In the genomic region with DNA sequence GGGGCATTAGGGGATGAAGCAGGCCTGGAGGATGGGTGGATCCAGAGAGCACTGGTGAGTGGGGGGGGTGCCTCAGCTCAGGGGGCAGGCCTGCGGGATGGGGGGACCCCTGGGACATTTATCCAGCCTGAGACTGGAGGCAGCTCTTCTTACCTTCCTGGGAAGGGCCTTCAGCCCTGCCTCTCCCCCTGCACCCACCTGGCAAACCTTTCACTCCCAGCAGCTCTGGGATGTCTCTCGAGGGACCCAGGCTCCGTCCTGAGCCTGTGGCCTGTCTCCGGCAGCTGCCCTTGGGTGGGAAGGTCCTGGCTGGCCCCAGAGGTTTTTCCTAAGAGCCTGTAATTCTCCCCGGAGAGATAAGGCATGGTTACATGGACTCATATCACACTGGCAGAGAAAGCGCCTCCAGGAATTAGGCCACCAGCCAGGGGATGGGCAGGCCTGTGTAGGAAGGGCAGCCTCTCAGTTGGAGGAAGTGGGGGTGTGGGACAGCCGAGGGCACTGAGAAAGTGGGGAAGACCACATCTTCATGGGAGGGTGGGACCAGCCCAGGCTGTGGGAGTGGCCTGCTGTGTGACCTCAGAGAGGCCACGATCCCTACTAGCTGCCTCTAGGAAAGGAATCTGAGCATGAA, we compare ENCODE assay signal across 19 cellular contexts.
A peak's percentile ranks its signal among the peaks of the same experiment; 100 is the strongest.
DNase-seq lines count a peak whose midpoint lies in the region; ATAC-seq, FAIRE-seq and TF ChIP-seq lines count a peak whose summit lies in the region.
"Had no signal": no experiment of that assay in that cellular context is flagged by ENCODE, and none has a peak within 500 bp of the region (broad histone marks: within the 10 kb centered on the region; RNA-seq: fewer than 3 reads in every experiment).

No MANE protein-coding gene starts in this region.

- peak; percentile 61 to 90 (median 82) for ATAC-seq in heart left ventricle
- no peak for ATAC-seq in GM21367 (IDR thresholded peaks at IDR 0.05; ENCODE audit: unreplicated experiment)
- ATAC-seq: activated naive CD8-positive, alpha-beta T cell treated with anti-CD3 and anti-CD28 coated beads, Interleukin-2, amount 50 U/mL, for 24 hours; T-cell had no signal

- H3K36me3 ChIP-seq in SJCRH30 (no peaks in the 10 kb centered on the region), heart left ventricle (no peaks in the 10 kb centered on the region), small intestine (ENCODE audit: control insufficient read depth in 2 of 2, insufficient read depth in 2 of 2, low read length in 2 of 2) (no peaks in the 10 kb centered on the region)

- DNase-seq in EH (ENCODE audit: low read depth) (peak; percentile 19), SJCRH30 (peak; percentile 59 to 70), heart left ventricle (peak in 3 of 5 donors; percentile 35 to 73 (median 43)), small intestine (peak; percentile 54), inferior parietal cortex (ENCODE audit: extremely low spot score) (no peak), NCI-H345 (lab: John Stamatoyannopoulos, UW) (no peak)
- no peak for DNase-seq in activated CD4-positive, alpha-beta T cell treated with anti-CD3 and anti-CD28 coated beads for 1 hour
- DNase-seq: activated CD4-positive, alpha-beta T cell treated with anti-CD3 and anti-CD28 coated beads, Interleukin-2, amount 10 ng/mL, durations not matched to agents 7 days and 5 days; activated effector memory CD4-positive, alpha-beta T cell treated with anti-CD3 and anti-CD28 coated beads, Interleukin-2, amount 50 U/mL, for 16 hours; activated naive CD8-positive, alpha-beta T cell treated with anti-CD3 and anti-CD28 coated beads, Interleukin-2, amount 50 U/mL, for 24 hours; CD4-positive, alpha-beta memory T cell; cortex of kidney; DMS53; NCI-H1092 treated with DMSO at 0.1 percent for 48 hours; NCI-H524; substantia nigra; T-cell had no signal

- H3K27me3 ChIP-seq in SJCRH30 = no peaks in the 10 kb centered on the region
- H3K27me3 ChIP-seq in heart left ventricle = no peaks in the 10 kb centered on the region
- H3K27me3 ChIP-seq in small intestine (ENCODE audit: control insufficient read depth in 2 of 2, insufficient read depth in 2 of 2, low read length in 2 of 2) = no peaks in the 10 kb centered on the region

- H3K4me3 ChIP-seq in SJCRH30 (no peak overlapping the region), heart left ventricle (no peak overlapping the region), small intestine (ENCODE audit: low read depth in 1 of 2, low read length in 2 of 2) (no peak overlapping the region)

- H3K9me3 ChIP-seq in SJCRH30 (replicated peaks) (no peaks in the 10 kb centered on the region), heart left ventricle (no peaks in the 10 kb centered on the region), small intestine (ENCODE audit: control insufficient read depth, low read depth) (no peaks in the 10 kb centered on the region)

- FAIRE-seq in small intestine (lab: Jason Lieb, UNC) = no peak
- FAIRE-seq: endometrium had no signal

- 29 to 37% (median 34%) methylated on average over 6 to 8 of the region's 8 CpGs for WGBS in heart left ventricle, 4 donors
- WGBS in small intestine, 3 donors = 16 to 55% (median 35%) methylated on average over 7 to 8 of the region's 8 CpGs

- TF ChIP-seq CTCF in heart left ventricle (IDR thresholded peaks at IDR 0.05) = no peak

- H3K4me1 ChIP-seq in SJCRH30 (no peaks in the 10 kb centered on the region), heart left ventricle (peaks cover 0 to 8% (median 0%) of the 10 kb centered on the region in 12 donors), small intestine (ENCODE audit: control insufficient read depth in 2 of 2, insufficient read depth in 1 of 2, low read depth in 1 of 2, low read length in 1 of 2) (no peaks in the 10 kb centered on the region)

- intact Hi-C loops in heart left ventricle (cut with DNase I) = no loop called here

- TF ChIP-seq POLR2A in heart left ventricle (IDR thresholded peaks at IDR 0.05) = no peak

- H3K27ac ChIP-seq in SJCRH30 (no peak overlapping the region), heart left ventricle (no peak overlapping the region), small intestine (ENCODE audit: low read depth in 1 of 2, low read length in 1 of 2) (no peak overlapping the region)

Comparison
In these comparisons a context has a peak if more than half of its experiments do, and no peak if none do; other contexts are left out.
1. DNase-seq: peak in EH (single experiment), SJCRH30 (2 of 2), heart left ventricle (3 of 5) and small intestine (single experiment); none in inferior parietal cortex (single experiment), activated CD4-positive, alpha-beta T cell treated with anti-CD3 and anti-CD28 coated beads for 1 hour (single experiment) and NCI-H345 (single experiment).